ENCODE assay signal across 8 cellular contexts in the genomic region with DNA sequence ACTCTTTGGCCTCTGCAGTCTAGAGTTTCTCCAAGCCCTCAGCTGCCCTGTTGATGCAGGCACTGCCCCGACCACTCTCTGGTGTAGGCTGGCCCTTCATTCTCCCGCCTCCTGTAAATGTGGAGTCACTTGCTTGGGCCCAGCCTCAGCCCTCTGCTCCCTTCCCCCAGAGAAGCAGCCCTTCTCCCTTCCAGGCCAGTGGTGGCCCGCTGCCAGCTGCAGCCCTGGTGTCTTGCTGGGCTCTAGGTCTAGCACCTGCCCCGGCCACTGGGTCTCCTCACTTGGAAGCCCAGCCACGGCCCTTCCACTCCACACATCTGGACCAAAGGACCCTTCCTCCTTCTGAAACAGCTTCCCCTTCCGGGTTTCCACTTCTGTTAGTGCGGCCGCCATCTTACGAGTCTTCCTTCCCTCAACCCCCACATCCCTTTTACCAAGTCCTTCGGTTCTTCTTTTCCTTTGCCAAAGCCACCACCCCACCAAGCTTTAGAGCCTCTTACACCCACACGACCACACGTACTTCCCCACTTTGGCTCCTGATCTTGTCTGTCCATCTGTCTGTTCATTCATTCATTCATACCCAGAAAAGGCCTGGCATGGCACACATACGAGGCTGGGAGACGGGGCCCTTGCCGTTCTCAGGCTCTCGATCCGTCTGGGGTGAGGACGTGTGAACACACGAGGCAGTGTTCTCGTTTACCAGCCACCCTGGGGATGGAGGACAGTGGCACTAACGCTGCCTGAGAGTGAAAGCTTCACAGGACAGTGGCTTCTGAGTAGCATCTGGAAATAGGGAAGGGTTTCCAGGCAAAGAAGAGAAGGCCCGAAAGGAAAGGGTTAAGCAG.
A peak's percentile ranks its signal among the peaks of the same experiment; 100 is the strongest.
DNase-seq lines count a peak whose midpoint lies in the region; ATAC-seq, FAIRE-seq and TF ChIP-seq lines count a peak whose summit lies in the region.

No MANE protein-coding gene starts in this region.

- H3K27ac ChIP-seq in HL-60 (replicated peaks) (peak overlapping the region; percentile 92), RWPE1 (peak overlapping the region; percentile 97), small intestine (ENCODE audit: low read depth in 1 of 2, low read length in 1 of 2) (peak overlapping the region; percentile 92 to 94)

- H3K4me1 ChIP-seq in small intestine (ENCODE audit: control insufficient read depth in 2 of 2, insufficient read depth in 1 of 2, low read depth in 1 of 2, low read length in 1 of 2) = peaks cover 20 to 27% of the 10 kb centered on the region in 2 donors

- H3K4me3 ChIP-seq in HL-60 (replicated peaks; ENCODE audit: insufficient read depth, low read length) (no peak overlapping the region), small intestine (ENCODE audit: low read depth in 1 of 2, low read length in 2 of 2) (no peak overlapping the region)

- H3K36me3 ChIP-seq in small intestine (ENCODE audit: control insufficient read depth in 2 of 2, insufficient read depth in 2 of 2, low read length in 2 of 2) = no peaks in the 10 kb centered on the region

- ATAC-seq in esophagus mucosa = no peak
- no peak for ATAC-seq in GM18520 (IDR thresholded peaks at IDR 0.05; ENCODE audit: unreplicated experiment)

- FAIRE-seq in small intestine (lab: Jason Lieb, UNC) = no peak

- WGBS in small intestine, 3 donors = 76% methylated on average over 22 of the region's 22 CpGs

- CTCF ChIA-PET in RWPE1 (lab: Yijun Ruan, JAX) = interaction anchor here (0.6 to 1.4 kb wide), 2 partner anchors 11 to 45 kb away, joined by 3 to 7 read pairs; no protein-coding TSS in a partner anchor

- DNase-seq in HL-60 (ENCODE audit: low read depth in 1 of 2, low spot score in 1 of 2) = peak in 1 of 2 experiments; percentile 58
- DNase-seq in RWPE1 (ENCODE audit: low spot score) = no peak
- peak; percentile 92 for DNase-seq in glomerular visceral epithelial cell (ENCODE audit: extremely low spot score)
- no peak for DNase-seq in small intestine
- DNase-seq in GM13977 (ENCODE audit: low spot score) = no peak
- DNase-seq in NCI-H82 treated with DMSO at 0.1 percent for 48 hours (lab: John Stamatoyannopoulos, UW; ENCODE audit: unreplicated experiment) = no peak

- H3K9me3 ChIP-seq in small intestine (ENCODE audit: control insufficient read depth, low read depth) = no peaks in the 10 kb centered on the region

- no peaks in the 10 kb centered on the region for H3K27me3 ChIP-seq in HL-60 (ENCODE audit: insufficient read depth, poor library complexity, severe bottlenecking)
- H3K27me3 ChIP-seq in small intestine (ENCODE audit: control insufficient read depth in 2 of 2, insufficient read depth in 2 of 2, low read length in 2 of 2) = no peaks in the 10 kb centered on the region

- POLR2A ChIA-PET in RWPE1 (lab: Yijun Ruan, JAX; ENCODE audit: low non-redundant PET) = no interaction called here

- in situ Hi-C loops in GM13977 (cut with MboI; ENCODE audit: low pct_unique_long_range_greater_than_20kb, low sequenced_read_pairs, unreplicated experiment) = loop anchor here (25.0 kb wide), 1 partner anchor 225 kb away; no protein-coding TSS in a partner anchor

- TF ChIP-seq CTCF in HL-60 (IDR thresholded peaks at IDR 0.05; ENCODE audit: insufficient read depth, low read length) (no peak), RWPE1 (conservative IDR thresholded peaks at IDR 0.05; ENCODE audit: low read depth) (no peak), GM13977 (IDR thresholded peaks at IDR 0.05; ENCODE audit: extremely low read depth, insufficient read depth, missing control alignments) (no peak)
